Comparison of ENCODE assay signal across 19 cellular contexts in the genomic region with DNA sequence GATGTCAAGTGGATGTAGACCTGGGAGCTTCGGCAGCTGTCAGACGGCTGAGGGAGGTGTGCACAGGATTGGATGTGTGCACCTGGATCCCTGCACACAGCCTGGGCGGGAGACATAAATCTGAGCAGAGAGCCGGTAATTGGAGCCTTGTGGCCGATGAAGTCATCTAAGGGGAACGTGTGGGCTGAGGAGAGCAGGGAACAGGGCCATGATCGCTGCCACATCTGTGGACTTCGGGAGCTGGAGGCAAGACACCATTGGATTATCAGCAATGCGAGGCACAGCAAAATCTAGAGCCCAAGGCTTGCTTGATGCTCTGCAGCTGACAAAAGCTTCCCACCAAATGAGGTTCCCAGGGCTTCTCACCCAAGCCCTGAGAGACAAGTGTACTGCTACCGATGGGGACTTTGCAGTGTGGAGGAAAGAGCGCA.
DNase-seq lines count a peak whose midpoint lies in the region; ATAC-seq and TF ChIP-seq lines count a peak whose summit lies in the region.
"Had no signal": no experiment of that assay in that cellular context is flagged by ENCODE, and none has a peak within 500 bp of the region (broad histone marks: within the 10 kb centered on the region; RNA-seq: fewer than 3 reads in every experiment).

No MANE protein-coding gene starts in this region.

- no peak overlapping the region for H3K4me3 ChIP-seq in PC-3 (ENCODE audit: low read length)
- H3K4me3 ChIP-seq: right atrium auricular region had no signal

- no peaks in the 10 kb centered on the region for H3K4me1 Mint-ChIP-seq in natural killer cell treated with Interleukin-12 subunit alpha and Interleukin-12 subunit beta and Interleukin-15 and Interleukin-18, amount 100 ng/mL, for 72 hours (ENCODE audit: low read depth in 2 of 2)
- no peaks in the 10 kb centered on the region for H3K4me1 Mint-ChIP-seq in natural killer cell
- peaks cover 53% of the 10 kb centered on the region for H3K4me1 Mint-ChIP-seq in nephron progenitor cell
- H3K4me1 Mint-ChIP-seq: central memory CD8-positive, alpha-beta T cell had no signal

- H2AFZ ChIP-seq in PC-3 (ENCODE audit: low read length) = no peak overlapping the region

- no peaks in the 10 kb centered on the region for H3K9me3 ChIP-seq in PC-3 (ENCODE audit: low read length)
- H3K9me3 ChIP-seq: right atrium auricular region had no signal

- no peak overlapping the region for H3K4me2 ChIP-seq in PC-3 (ENCODE audit: low read length)

- no peaks in the 10 kb centered on the region for H4K20me1 ChIP-seq in PC-3 (ENCODE audit: low read length)

- H3K36me3 ChIP-seq in PC-3 (ENCODE audit: low read depth, low read length) = no peaks in the 10 kb centered on the region
- H3K36me3 ChIP-seq: right atrium auricular region had no signal

- H3K27me3 Mint-ChIP-seq in natural killer cell treated with Interleukin-12 subunit alpha and Interleukin-12 subunit beta and Interleukin-15 and Interleukin-18, amount 100 ng/mL, for 72 hours = peaks cover 7 to 10% of the 10 kb centered on the region in 2 donors
- H3K27me3 Mint-ChIP-seq in natural killer cell (ENCODE audit: low read depth in 2 of 2) = peaks cover 8 to 9% of the 10 kb centered on the region in 2 donors
- H3K27me3 Mint-ChIP-seq in nephron progenitor cell (ENCODE audit: low read depth, poor library complexity) = peaks cover 20% of the 10 kb centered on the region

- H3K27ac Mint-ChIP-seq in natural killer cell treated with Interleukin-12 subunit alpha and Interleukin-12 subunit beta and Interleukin-15 and Interleukin-18, amount 100 ng/mL, for 72 hours = no peak overlapping the region
- H3K27ac Mint-ChIP-seq in natural killer cell (no peak overlapping the region), nephron progenitor cell (peak overlapping the region; percentile 7)
- H3K27ac Mint-ChIP-seq: activated T-helper 2 cell treated with anti-CD3 and anti-CD28 coated beads, Interferon-gamma antibody, Interleukin-2, Interleukin-4, amounts not matched to agents 10 μg/mL and 5 μg/mL and 100 μg/mL, durations not matched to agents 14 hours and 24 hours and 36 hours; T-helper 2 cell treated with Interferon-gamma antibody and Interleukin-4, amounts not matched to agents 5 μg/mL and 100 μg/mL, for 36 hours had no signal

- H3K9me3 Mint-ChIP-seq in natural killer cell treated with Interleukin-12 subunit alpha and Interleukin-12 subunit beta and Interleukin-15 and Interleukin-18, amount 100 ng/mL, for 72 hours = no peaks in the 10 kb centered on the region
- no peaks in the 10 kb centered on the region for H3K9me3 Mint-ChIP-seq in natural killer cell
- H3K9me3 Mint-ChIP-seq in nephron progenitor cell = no peaks in the 10 kb centered on the region
- H3K9me3 Mint-ChIP-seq: activated T-helper 2 cell treated with anti-CD3 and anti-CD28 coated beads, Interferon-gamma antibody, Interleukin-2, Interleukin-4, amounts not matched to agents 10 μg/mL and 5 μg/mL and 100 μg/mL, durations not matched to agents 14 hours and 24 hours and 36 hours; central memory CD8-positive, alpha-beta T cell; T-helper 2 cell treated with Interferon-gamma antibody and Interleukin-4, amounts not matched to agents 5 μg/mL and 100 μg/mL, for 36 hours had no signal

- no peak overlapping the region for H3K27ac ChIP-seq in PC-3 (ENCODE audit: low read length)
- H3K27ac ChIP-seq: right atrium auricular region had no signal

- H3K79me2 ChIP-seq in PC-3 (ENCODE audit: low read length) = no peaks in the 10 kb centered on the region

- TF ChIP-seq CTCF in natural killer cell (IDR thresholded peaks at IDR 0.05) = no peak
- no peak for TF ChIP-seq CTCF in nephron progenitor cell (IDR thresholded peaks at IDR 0.05)
- no peak for TF ChIP-seq CTCF in PC-3 (conservative IDR thresholded peaks at IDR 0.05; ENCODE audit: low read depth, low read length)

- H3K9me2 ChIP-seq in PC-3 (replicated peaks; ENCODE audit: low read length) = no peaks in the 10 kb centered on the region

- no peaks in the 10 kb centered on the region for H3F3A ChIP-seq in PC-3 (ENCODE audit: low read length, unreplicated experiment)

- no TSS peak for BruUV-seq in PC-3 (replicated peaks; lab: Mats Ljungman, UMichigan)

- peaks cover 14% of the 10 kb centered on the region for H3K4me1 ChIP-seq in PC-3 (ENCODE audit: insufficient read depth, low read length)
- H3K4me1 ChIP-seq: right atrium auricular region had no signal

- peak; percentile 47 for DNase-seq in natural killer cell treated with Interleukin-12 subunit alpha and Interleukin-12 subunit beta and Interleukin-15 and Interleukin-18, amount 100 ng/mL, for 72 hours (ENCODE audit: low spot score)
- DNase-seq in natural killer cell (no peak), NCI-H2171 (lab: John Stamatoyannopoulos, UW) (peak; percentile 9), nephron progenitor cell (peak; percentile 35), PC-3 (no peak), ecto neural progenitor cell (ENCODE audit: low spot score) (no peak)
- DNase-seq: activated CD4-positive, CD25-positive, alpha-beta regulatory T cell; amygdala; effector CD8-positive, alpha-beta T cell; hippocampal formation; mesenchymal stem cell; NCI-H1105; SHP77 treated with DMSO at 0.1 percent for 48 hours had no signal

- no peak for ATAC-seq in natural killer cell treated with Interleukin-12 subunit alpha and Interleukin-12 subunit beta and Interleukin-15 and Interleukin-18, amount 100 ng/mL, for 72 hours
- ATAC-seq in natural killer cell (no peak), PC-3 (no peak), SK-N-SH treated with all-trans-retinoic acid at 6 μM for 48 hours (no peak), GM18873 (IDR thresholded peaks at IDR 0.05; ENCODE audit: low FRiP score, unreplicated experiment) (no peak)

- H3K27me3 ChIP-seq in PC-3 (ENCODE audit: low read length) = no peaks in the 10 kb centered on the region
- H3K27me3 ChIP-seq: right atrium auricular region had no signal

- CTCF ChIA-PET in PC-3 (lab: Charles Lee) = no interaction called here

- intact Hi-C loops in natural killer cell (cut with micrococcal nuclease) (no loop called here), PC-3 (cut with micrococcal nuclease) (no loop called here)

- H3K4me3 Mint-ChIP-seq in natural killer cell treated with Interleukin-12 subunit alpha and Interleukin-12 subunit beta and Interleukin-15 and Interleukin-18, amount 100 ng/mL, for 72 hours = no peak overlapping the region
- H3K4me3 Mint-ChIP-seq in natural killer cell (no peak overlapping the region), nephron progenitor cell (peak overlapping the region; percentile 52)
- H3K4me3 Mint-ChIP-seq: central memory CD8-positive, alpha-beta T cell; T-helper 2 cell treated with Interferon-gamma antibody and Interleukin-4, amounts not matched to agents 5 μg/mL and 100 μg/mL, for 36 hours had no signal

- H3K9ac ChIP-seq in PC-3 (ENCODE audit: low read length) = no peak overlapping the region

- no peaks in the 10 kb centered on the region for H3K36me3 Mint-ChIP-seq in natural killer cell treated with Interleukin-12 subunit alpha and Interleukin-12 subunit beta and Interleukin-15 and Interleukin-18, amount 100 ng/mL, for 72 hours
- H3K36me3 Mint-ChIP-seq in natural killer cell (no peaks in the 10 kb centered on the region), nephron progenitor cell (ENCODE audit: low read depth) (no peaks in the 10 kb centered on the region)

- POLR2A ChIA-PET in PC-3 (lab: Charles Lee; ENCODE audit: unreplicated experiment) = no interaction called here

TF ChIP-seq in SK-N-SH treated with all-trans-retinoic acid at 6 μM for 48 hours, 23 proteins besides CTCF, POLR2A, EP300 and RAD21:
- no peak for TF ChIP-seq GLIS3 (CRISPR knock-in tag; IDR thresholded peaks at IDR 0.05)
- no peak for TF ChIP-seq RARB (CRISPR knock-in tag; IDR thresholded peaks at IDR 0.05)
- TF ChIP-seq BACH2 (CRISPR knock-in tag; IDR thresholded peaks at IDR 0.05; ENCODE audit: borderline replicate concordance) = no peak
- TF ChIP-seq ZFP30 (CRISPR knock-in tag; IDR thresholded peaks at IDR 0.05) = no peak
- TF ChIP-seq ZNF70 (CRISPR knock-in tag; IDR thresholded peaks at IDR 0.05) = no peak
- TF ChIP-seq, protein P1, sequence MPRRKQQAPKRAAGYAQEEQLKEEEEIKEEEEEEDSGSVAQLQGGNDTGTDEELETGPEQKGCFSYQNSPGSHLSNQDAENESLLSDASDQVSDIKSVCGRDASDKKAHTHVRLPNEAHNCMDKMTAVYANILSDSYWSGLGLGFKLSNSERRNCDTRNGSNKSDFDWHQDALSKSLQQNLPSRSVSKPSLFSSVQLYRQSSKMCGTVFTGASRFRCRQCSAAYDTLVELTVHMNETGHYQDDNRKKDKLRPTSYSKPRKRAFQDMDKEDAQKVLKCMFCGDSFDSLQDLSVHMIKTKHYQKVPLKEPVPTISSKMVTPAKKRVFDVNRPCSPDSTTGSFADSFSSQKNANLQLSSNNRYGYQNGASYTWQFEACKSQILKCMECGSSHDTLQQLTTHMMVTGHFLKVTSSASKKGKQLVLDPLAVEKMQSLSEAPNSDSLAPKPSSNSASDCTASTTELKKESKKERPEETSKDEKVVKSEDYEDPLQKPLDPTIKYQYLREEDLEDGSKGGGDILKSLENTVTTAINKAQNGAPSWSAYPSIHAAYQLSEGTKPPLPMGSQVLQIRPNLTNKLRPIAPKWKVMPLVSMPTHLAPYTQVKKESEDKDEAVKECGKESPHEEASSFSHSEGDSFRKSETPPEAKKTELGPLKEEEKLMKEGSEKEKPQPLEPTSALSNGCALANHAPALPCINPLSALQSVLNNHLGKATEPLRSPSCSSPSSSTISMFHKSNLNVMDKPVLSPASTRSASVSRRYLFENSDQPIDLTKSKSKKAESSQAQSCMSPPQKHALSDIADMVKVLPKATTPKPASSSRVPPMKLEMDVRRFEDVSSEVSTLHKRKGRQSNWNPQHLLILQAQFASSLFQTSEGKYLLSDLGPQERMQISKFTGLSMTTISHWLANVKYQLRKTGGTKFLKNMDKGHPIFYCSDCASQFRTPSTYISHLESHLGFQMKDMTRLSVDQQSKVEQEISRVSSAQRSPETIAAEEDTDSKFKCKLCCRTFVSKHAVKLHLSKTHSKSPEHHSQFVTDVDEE (CRISPR knock-in tag; IDR thresholded peaks at IDR 0.05) = no peak
- TF ChIP-seq ZNF8 (CRISPR knock-in tag; IDR thresholded peaks at IDR 0.05) = no peak
- no peak for TF ChIP-seq OSR1 (CRISPR knock-in tag; IDR thresholded peaks at IDR 0.05)
- TF ChIP-seq ZFP3 (CRISPR knock-in tag; IDR thresholded peaks at IDR 0.05) = no peak
- no peak for TF ChIP-seq ESRRG (CRISPR knock-in tag; IDR thresholded peaks at IDR 0.05)
- no peak for TF ChIP-seq ARNTL (CRISPR knock-in tag; IDR thresholded peaks at IDR 0.05; ENCODE audit: borderline replicate concordance, low read depth)
- TF ChIP-seq TOX (CRISPR knock-in tag; IDR thresholded peaks at IDR 0.05; ENCODE audit: borderline replicate concordance) = no peak

Comparison
In these comparisons a context has a peak if more than half of its experiments do, and no peak if none do; other contexts are left out.
1. DNase-seq: peak in natural killer cell treated with Interleukin-12 subunit alpha and Interleukin-12 subunit beta and Interleukin-15 and Interleukin-18, amount 100 ng/mL, for 72 hours (single experiment), NCI-H2171 (single experiment) and nephron progenitor cell (single experiment); none in natural killer cell (single experiment), PC-3 (single experiment) and ecto neural progenitor cell (single experiment).